In genomic region chr15:65666257-65666656, GRCh38 we compare ENCODE assay signal across 11 cellular contexts. TPM values are rescaled to one million over a fixed set of nuclear protein-coding genes. Genes with fewer than 3 reads are reported as not detected.
A peak's percentile ranks its signal among the peaks of the same experiment; 100 is the strongest.
DNase-seq lines count a peak whose midpoint lies in the region; ATAC-seq and TF ChIP-seq lines count a peak whose summit lies in the region.
"Had no signal": no experiment of that assay in that cellular context is flagged by ENCODE, and none has a peak within 500 bp of the region (broad histone marks: within the 10 kb centered on the region; RNA-seq: fewer than 3 reads in every experiment).

No MANE protein-coding gene starts in this region.

- no peak for TF ChIP-seq CTCF in AG04450 (IDR thresholded peaks at IDR 0.05; ENCODE audit: low read depth, low read length)
- no peak for TF ChIP-seq CTCF in kidney epithelial cell (IDR thresholded peaks at IDR 0.05; ENCODE audit: insufficient read depth, low read length, poor library complexity, severe bottlenecking)
- no peak for TF ChIP-seq CTCF in mucosa of descending colon (IDR thresholded peaks at IDR 0.05)

- peak; percentile 33 for DNase-seq in AG04450 (ENCODE audit: low read depth, low spot score)
- peak; percentile 63 for DNase-seq in HT1080 (ENCODE audit: low read depth)
- peak in 2 of 61 donors; percentile 17 to 18 for DNase-seq in caudate nucleus (lab: John Stamatoyannopoulos, UW)
- peak; percentile 81 for DNase-seq in kidney epithelial cell (ENCODE audit: low read depth)
- no peak for DNase-seq in COR-L47 (lab: John Stamatoyannopoulos, UW)
- no peak for DNase-seq in mucosa of descending colon
- no peak for DNase-seq in NCI-H345 treated with DMSO at 0.1 percent for 48 hours (lab: John Stamatoyannopoulos, UW; ENCODE audit: unreplicated experiment)
- no peak for DNase-seq in NCI-H1092 treated with DMSO at 0.1 percent for 48 hours (lab: John Stamatoyannopoulos, UW)
- DNase-seq: NCI-H526; Right ventricle myocardium superior; stimulated activated CD4-positive, alpha-beta T cell treated with anti-CD3 and anti-CD28 coated beads, Interleukin-15, amount 100 ng/mL, for 24 hours had no signal

- POLR2A ChIA-PET in AG04450 (lab: Yijun Ruan, JAX), result no interaction called here

- no peaks in the 10 kb centered on the region for H3K4me1 ChIP-seq in mucosa of descending colon (ENCODE audit: low read depth)

- H3K9me3 ChIP-seq in AG04450 (ENCODE audit: control insufficient read depth, insufficient read depth, low read length) (no peaks in the 10 kb centered on the region), mucosa of descending colon (no peaks in the 10 kb centered on the region)

- H3K27ac ChIP-seq in AG04450 (ENCODE audit: low read depth, low read length), result peak overlapping the region; percentile 65
- H3K27ac ChIP-seq in caudate nucleus (ENCODE audit: low read depth, low read length), result peak overlapping the region; percentile 65

- CTCF ChIA-PET in AG04450 (lab: Charles Lee), result no interaction called here

- H3K4me3 ChIP-seq in AG04450 (ENCODE audit: low read depth, low read length) (no peak overlapping the region), kidney epithelial cell (ENCODE audit: low read depth, low read length) (no peak overlapping the region), mucosa of descending colon (no peak overlapping the region)

- H3K36me3 ChIP-seq in kidney epithelial cell (ENCODE audit: control insufficient read depth, insufficient read depth, low read length) (no peaks in the 10 kb centered on the region), mucosa of descending colon (ENCODE audit: low read depth) (no peaks in the 10 kb centered on the region)

- no peak for ATAC-seq in mucosa of descending colon

- H3K27me3 ChIP-seq in AG04450 (ENCODE audit: control insufficient read depth, insufficient read depth, low read length) (no peaks in the 10 kb centered on the region), kidney epithelial cell (ENCODE audit: control insufficient read depth, insufficient read depth, low read length) (no peaks in the 10 kb centered on the region)

- intact Hi-C loops in mucosa of descending colon (cut with DNase I, micrococcal nuclease), result no loop called here

RNA-seq across cellular contexts. Expression of gene SLC24A1, which starts 44.5 kb away (rescaled TPM):
- 5.5 TPM in 2 replicates for polyA plus RNA-seq in AG04450 (2011; rRNA removed)
- 5.0 and 10.1 TPM in 2 replicates for polyA minus RNA-seq in AG04450 (2011; rRNA and poly(A)+ RNA removed)
- total RNA-seq in HT1080 (2014; rRNA removed; shearing (Covaris generic)), result 10.1 and 11.5 TPM in 2 replicates
- polyA plus RNA-seq in HT1080 (2015; cell fraction: cytosol; rRNA removed), result 9.8 and 15.4 TPM in 2 replicates
- 11.2 and 11.6 TPM in 2 replicates for polyA plus RNA-seq in HT1080 (2015; cell fraction: nucleus; rRNA removed)
- total RNA-seq in kidney epithelial cell (11.3 and 17.8 TPM in 2 replicates), mucosa of descending colon (10 to 100 TPM in 1 of 3 donors, 1 to 10 TPM in 2; 6.5 to 10.3 (median 8.4) TPM)

RNA-seq across cellular contexts. Expression of gene INTS14, which starts 55.3 kb away (rescaled TPM):
- polyA plus RNA-seq in AG04450 (2011; rRNA removed), result 46.1 and 56.6 TPM in 2 replicates
- polyA minus RNA-seq in AG04450 (2011; rRNA and poly(A)+ RNA removed), result 39.0 and 49.4 TPM in 2 replicates
- 34.1 and 46.5 TPM in 2 replicates for total RNA-seq in HT1080 (2014; rRNA removed; shearing (Covaris generic))
- 59.0 and 66.8 TPM in 2 replicates for polyA plus RNA-seq in HT1080 (2015; cell fraction: cytosol; rRNA removed)
- 72.5 and 85.8 TPM in 2 replicates for polyA plus RNA-seq in HT1080 (2015; cell fraction: nucleus; rRNA removed)
- total RNA-seq in kidney epithelial cell, result 36.5 and 49.3 TPM in 2 replicates
- 10 to 100 TPM; 30.1 to 37.5 (median 31.9) TPM for total RNA-seq in mucosa of descending colon

Comparison
In these comparisons a context has a peak if more than half of its experiments do, and no peak if none do; other contexts are left out.
1. DNase-seq: peak in AG04450 (single experiment), HT1080 (single experiment) and kidney epithelial cell (single experiment); none in COR-L47 (single experiment), mucosa of descending colon (0 of 3), NCI-H345 treated with DMSO at 0.1 percent for 48 hours (single experiment) and NCI-H1092 treated with DMSO at 0.1 percent for 48 hours (single experiment).